Comparison of ENCODE assay signal across 25 cellular contexts in genomic region chr7:9407816-9408215, GRCh38.
A peak's percentile ranks its signal among the peaks of the same experiment; 100 is the strongest.
DNase-seq lines count a peak whose midpoint lies in the region; ATAC-seq, FAIRE-seq and TF ChIP-seq lines count a peak whose summit lies in the region.
"Had no signal": no experiment of that assay in that cellular context is flagged by ENCODE, and none has a peak within 500 bp of the region (broad histone marks: within the 10 kb centered on the region; RNA-seq: fewer than 3 reads in every experiment).

No MANE protein-coding gene starts in this region.

- no peaks in the 10 kb centered on the region for H3K36me3 ChIP-seq in RWPE2 (ENCODE audit: low read depth)
- H3K36me3 ChIP-seq in trophoblast cell (ENCODE audit: control insufficient read depth in 1 of 2, insufficient read depth in 2 of 2, low read length in 2 of 2) = no peaks in the 10 kb centered on the region
- no peaks in the 10 kb centered on the region for H3K36me3 ChIP-seq in esophagus squamous epithelium
- H3K36me3 ChIP-seq: HAP-1, ovary, Peyer's patch, right atrium auricular region had no signal

- H2AFZ ChIP-seq in trophoblast cell (ENCODE audit: insufficient read depth, low read length, poor library complexity) = no peak overlapping the region

- ATAC-seq in RWPE2 (ENCODE audit: low read depth) = peak; percentile 76; the same call in 2 of the 3 replicates
- ATAC-seq: body of pancreas, mucosa of descending colon had no signal

- H3K4me1 ChIP-seq in RWPE2 (ENCODE audit: insufficient read depth, poor library complexity, severe bottlenecking) = no peaks in the 10 kb centered on the region
- no peaks in the 10 kb centered on the region for H3K4me1 ChIP-seq in trophoblast cell (ENCODE audit: control insufficient read depth in 1 of 2, insufficient read depth in 2 of 2, low read length in 2 of 2)
- no peaks in the 10 kb centered on the region for H3K4me1 ChIP-seq in esophagus squamous epithelium
- H3K4me1 ChIP-seq: body of pancreas, HAP-1, Peyer's patch, right atrium auricular region, testis had no signal

- H3K18ac ChIP-seq in trophoblast cell (ENCODE audit: low read length) = no peak overlapping the region

- H3K23ac ChIP-seq in trophoblast cell (ENCODE audit: low read length) = no peak overlapping the region

- intact Hi-C loops in esophagus squamous epithelium (cut with DNase I) = no loop called here

- CTCF ChIA-PET in HEK293T (lab: Yijun Ruan, JAX) = no interaction called here

- no peak for FAIRE-seq in HTR-8/SVneo (lab: Jason Lieb, UNC)
- FAIRE-seq: frontal cortex had no signal

- no peak overlapping the region for H3K9ac ChIP-seq in trophoblast cell (ENCODE audit: low read length)

- H3K27ac ChIP-seq in RWPE2 (ENCODE audit: poor library complexity, severe bottlenecking) (no peak overlapping the region), trophoblast cell (ENCODE audit: low read depth, low read length) (peak overlapping the region; percentile 14), esophagus squamous epithelium (no peak overlapping the region)
- H3K27ac ChIP-seq: body of pancreas, ovary, Peyer's patch, right atrium auricular region, testis had no signal

- no peak overlapping the region for H3K4me2 ChIP-seq in trophoblast cell (ENCODE audit: low read length)

- no peak overlapping the region for H2AK5ac ChIP-seq in trophoblast cell (ENCODE audit: low read length)

- no peak overlapping the region for H2BK12ac ChIP-seq in trophoblast cell (ENCODE audit: low read length)

- H2BK120ac ChIP-seq in trophoblast cell (ENCODE audit: insufficient read depth, low read length, poor library complexity) = no peak overlapping the region

- H3K27me3 ChIP-seq in RWPE2 (ENCODE audit: insufficient read depth, poor library complexity, severe bottlenecking) (peaks cover 3% of the 10 kb centered on the region), trophoblast cell (ENCODE audit: insufficient read depth, low read length) (no peaks in the 10 kb centered on the region), esophagus squamous epithelium (no peaks in the 10 kb centered on the region)
- H3K27me3 ChIP-seq: body of pancreas, ovary, Peyer's patch, right atrium auricular region, testis had no signal

- POLR2A ChIA-PET in HEK293T (lab: Yijun Ruan, JAX) = no interaction called here

- no peak overlapping the region for H2BK5ac ChIP-seq in trophoblast cell (ENCODE audit: low read depth, low read length, poor library complexity)

- peaks cover 2% of the 10 kb centered on the region for H3K79me1 ChIP-seq in trophoblast cell (ENCODE audit: low read length)

- no peaks in the 10 kb centered on the region for H3K79me2 ChIP-seq in trophoblast cell (ENCODE audit: control insufficient read depth, insufficient read depth, low read length, poor library complexity)

- no peak overlapping the region for H4K8ac ChIP-seq in trophoblast cell (ENCODE audit: low read depth, low read length)

- TF ChIP-seq CTCF in RWPE2 (IDR thresholded peaks at IDR 0.05; ENCODE audit: poor library complexity, severe bottlenecking) (no peak), choroid plexus epithelial cell (conservative IDR thresholded peaks at IDR 0.05; ENCODE audit: low read depth, low read length) (no peak), esophagus squamous epithelium (IDR thresholded peaks at IDR 0.05) (no peak)

- TF ChIP-seq POLR2A in esophagus squamous epithelium (IDR thresholded peaks at IDR 0.05) = no peak

- H3K4ac ChIP-seq in trophoblast cell (ENCODE audit: low read depth, low read length) = no peak overlapping the region

- H3K4me3 ChIP-seq in RWPE2 (ENCODE audit: severe bottlenecking) (no peak overlapping the region), choroid plexus epithelial cell (ENCODE audit: low read depth, low read length) (no peak overlapping the region), trophoblast cell (ENCODE audit: low read depth, low read length) (no peak overlapping the region), esophagus squamous epithelium (no peak overlapping the region)
- H3K4me3 ChIP-seq: body of pancreas, HAP-1, mucosa of descending colon, ovary, Peyer's patch, right atrium auricular region, testis had no signal

- H4K12ac ChIP-seq in trophoblast cell (ENCODE audit: low read depth, low read length) = no peak overlapping the region

- peak; percentile 2 for DNase-seq in HTR-8/SVneo (ENCODE audit: insufficient read length, low spot score)
- no peak for DNase-seq in RWPE2 (ENCODE audit: low spot score)
- DNase-seq in choroid plexus epithelial cell (ENCODE audit: low read depth) = peak; percentile 13
- peak; percentile 7 to 79 for DNase-seq in trophoblast cell
- DNase-seq in esophagus squamous epithelium (lab: John Stamatoyannopoulos, UW) = no peak
- no peak for DNase-seq in GDM1 (lab: John Stamatoyannopoulos, UW)
- no peak for DNase-seq in HEK293T (ENCODE audit: extremely low spot score)
- DNase-seq: activated CD4-positive, alpha-beta memory T cell treated with anti-CD3 and anti-CD28 coated beads, Interleukin-2, amount 10 ng/mL, durations not matched to agents 7 days and 5 days; body of pancreas; effector CD8-positive, alpha-beta T cell; erythroblast; hippocampal formation; IMR-90; mucosa of descending colon; NCI-H1417; NCI-H2081; NCI-H446; ovary; Peyer's patch; stimulated activated CD4-positive, alpha-beta T cell treated with anti-CD3 and anti-CD28 coated beads, Interleukin-12 subunit alpha, Interleukin-12 subunit beta, amount 100 ng/mL, for 4 hours; stimulated activated naive CD4-positive, alpha-beta T cell treated with Interleukin-2 at 50 U/mL for 16 hours; testis had no signal

- no peak overlapping the region for H3K14ac ChIP-seq in trophoblast cell (ENCODE audit: low read length)

- H4K91ac ChIP-seq in trophoblast cell (ENCODE audit: low read depth, low read length) = no peak overlapping the region

- H3K9me3 ChIP-seq in RWPE2 (ENCODE audit: severe bottlenecking) (no peaks in the 10 kb centered on the region), trophoblast cell (ENCODE audit: insufficient read depth, low read depth, low read length) (no peaks in the 10 kb centered on the region), esophagus squamous epithelium (no peaks in the 10 kb centered on the region)
- H3K9me3 ChIP-seq: body of pancreas, HAP-1, ovary, Peyer's patch, right atrium auricular region, testis had no signal

- WGBS in trophoblast cell (ENCODE audit: extremely low coverage, insufficient coverage, insufficient read length) = no CpG with 5 or more reads among the region's 4 CpGs
- WGBS in esophagus squamous epithelium, 2 donors = 53 to 54% methylated on average over 4 of the region's 4 CpGs

TF ChIP-seq in HEK293T, 16 proteins besides CTCF, POLR2A, EP300 and RAD21:
- TF ChIP-seq FOXM1 (IDR thresholded peaks at IDR 0.05; ENCODE audit: borderline replicate concordance) (no peak), FOXK2 (IDR thresholded peaks at IDR 0.05) (no peak), NFRKB (IDR thresholded peaks at IDR 0.05) (no peak), TARDBP (IDR thresholded peaks at IDR 0.05) (no peak)

Comparison
In these comparisons a context has a peak if more than half of its experiments do, and no peak if none do; other contexts are left out.
1. DNase-seq: peak in HTR-8/SVneo (single experiment), choroid plexus epithelial cell (single experiment) and trophoblast cell (2 of 2); none in RWPE2 (single experiment), esophagus squamous epithelium (single experiment), GDM1 (single experiment) and HEK293T (single experiment).